ENCODE assay signal across 1 cellular context in the genomic region with DNA sequence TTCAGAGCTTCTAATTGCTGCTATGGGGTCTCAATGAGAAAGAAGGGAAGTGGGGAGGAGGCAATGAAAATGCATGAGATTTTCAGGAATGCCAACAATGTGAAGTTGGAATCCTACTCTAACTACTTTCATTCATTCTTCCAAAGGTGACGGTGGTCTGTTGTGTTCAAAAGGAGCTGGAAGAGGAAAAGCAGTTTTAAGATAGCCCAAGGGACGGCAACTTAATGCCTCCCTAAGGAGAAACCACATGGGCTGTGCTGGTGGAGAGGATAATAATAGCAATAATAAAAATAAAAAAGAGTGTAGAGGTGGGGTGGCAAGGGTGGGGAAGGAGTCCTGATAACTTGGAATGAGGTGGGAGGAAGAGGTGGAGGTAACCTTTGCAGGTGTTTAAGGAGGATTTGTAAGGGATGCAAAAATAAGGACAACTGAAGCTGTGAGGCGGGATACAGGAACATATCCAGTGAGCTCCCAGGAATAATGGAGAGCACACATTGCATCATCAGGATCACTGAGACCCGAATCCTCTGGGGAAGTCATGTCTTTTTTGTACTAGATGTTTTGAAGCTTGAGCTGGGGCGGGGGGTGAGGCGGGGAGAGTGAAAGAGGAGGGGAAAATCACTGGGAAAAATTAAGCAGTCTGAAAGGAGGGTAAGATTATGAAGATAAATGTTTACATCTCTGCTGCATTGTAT.
TF ChIP-seq lines count a peak whose summit lies in the region.

No MANE protein-coding gene starts in this region.

TF ChIP-seq in H1, 55 proteins besides CTCF, POLR2A, EP300 and RAD21 (continued from another document):
- no peak for TF ChIP-seq HDAC2 (IDR thresholded peaks at IDR 0.05; ENCODE audit: borderline replicate concordance in 1 of 2, low read depth in 2 of 2, low read length in 2 of 2)
- peak; percentile 69 for TF ChIP-seq ASH2L (IDR thresholded peaks at IDR 0.05; ENCODE audit: low read length)
- TF ChIP-seq, protein P1, sequence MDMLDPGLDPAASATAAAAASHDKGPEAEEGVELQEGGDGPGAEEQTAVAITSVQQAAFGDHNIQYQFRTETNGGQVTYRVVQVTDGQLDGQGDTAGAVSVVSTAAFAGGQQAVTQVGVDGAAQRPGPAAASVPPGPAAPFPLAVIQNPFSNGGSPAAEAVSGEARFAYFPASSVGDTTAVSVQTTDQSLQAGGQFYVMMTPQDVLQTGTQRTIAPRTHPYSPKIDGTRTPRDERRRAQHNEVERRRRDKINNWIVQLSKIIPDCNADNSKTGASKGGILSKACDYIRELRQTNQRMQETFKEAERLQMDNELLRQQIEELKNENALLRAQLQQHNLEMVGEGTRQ (IDR thresholded peaks at IDR 0.05; ENCODE audit: low read length) = no peak
- TF ChIP-seq, protein P2, sequence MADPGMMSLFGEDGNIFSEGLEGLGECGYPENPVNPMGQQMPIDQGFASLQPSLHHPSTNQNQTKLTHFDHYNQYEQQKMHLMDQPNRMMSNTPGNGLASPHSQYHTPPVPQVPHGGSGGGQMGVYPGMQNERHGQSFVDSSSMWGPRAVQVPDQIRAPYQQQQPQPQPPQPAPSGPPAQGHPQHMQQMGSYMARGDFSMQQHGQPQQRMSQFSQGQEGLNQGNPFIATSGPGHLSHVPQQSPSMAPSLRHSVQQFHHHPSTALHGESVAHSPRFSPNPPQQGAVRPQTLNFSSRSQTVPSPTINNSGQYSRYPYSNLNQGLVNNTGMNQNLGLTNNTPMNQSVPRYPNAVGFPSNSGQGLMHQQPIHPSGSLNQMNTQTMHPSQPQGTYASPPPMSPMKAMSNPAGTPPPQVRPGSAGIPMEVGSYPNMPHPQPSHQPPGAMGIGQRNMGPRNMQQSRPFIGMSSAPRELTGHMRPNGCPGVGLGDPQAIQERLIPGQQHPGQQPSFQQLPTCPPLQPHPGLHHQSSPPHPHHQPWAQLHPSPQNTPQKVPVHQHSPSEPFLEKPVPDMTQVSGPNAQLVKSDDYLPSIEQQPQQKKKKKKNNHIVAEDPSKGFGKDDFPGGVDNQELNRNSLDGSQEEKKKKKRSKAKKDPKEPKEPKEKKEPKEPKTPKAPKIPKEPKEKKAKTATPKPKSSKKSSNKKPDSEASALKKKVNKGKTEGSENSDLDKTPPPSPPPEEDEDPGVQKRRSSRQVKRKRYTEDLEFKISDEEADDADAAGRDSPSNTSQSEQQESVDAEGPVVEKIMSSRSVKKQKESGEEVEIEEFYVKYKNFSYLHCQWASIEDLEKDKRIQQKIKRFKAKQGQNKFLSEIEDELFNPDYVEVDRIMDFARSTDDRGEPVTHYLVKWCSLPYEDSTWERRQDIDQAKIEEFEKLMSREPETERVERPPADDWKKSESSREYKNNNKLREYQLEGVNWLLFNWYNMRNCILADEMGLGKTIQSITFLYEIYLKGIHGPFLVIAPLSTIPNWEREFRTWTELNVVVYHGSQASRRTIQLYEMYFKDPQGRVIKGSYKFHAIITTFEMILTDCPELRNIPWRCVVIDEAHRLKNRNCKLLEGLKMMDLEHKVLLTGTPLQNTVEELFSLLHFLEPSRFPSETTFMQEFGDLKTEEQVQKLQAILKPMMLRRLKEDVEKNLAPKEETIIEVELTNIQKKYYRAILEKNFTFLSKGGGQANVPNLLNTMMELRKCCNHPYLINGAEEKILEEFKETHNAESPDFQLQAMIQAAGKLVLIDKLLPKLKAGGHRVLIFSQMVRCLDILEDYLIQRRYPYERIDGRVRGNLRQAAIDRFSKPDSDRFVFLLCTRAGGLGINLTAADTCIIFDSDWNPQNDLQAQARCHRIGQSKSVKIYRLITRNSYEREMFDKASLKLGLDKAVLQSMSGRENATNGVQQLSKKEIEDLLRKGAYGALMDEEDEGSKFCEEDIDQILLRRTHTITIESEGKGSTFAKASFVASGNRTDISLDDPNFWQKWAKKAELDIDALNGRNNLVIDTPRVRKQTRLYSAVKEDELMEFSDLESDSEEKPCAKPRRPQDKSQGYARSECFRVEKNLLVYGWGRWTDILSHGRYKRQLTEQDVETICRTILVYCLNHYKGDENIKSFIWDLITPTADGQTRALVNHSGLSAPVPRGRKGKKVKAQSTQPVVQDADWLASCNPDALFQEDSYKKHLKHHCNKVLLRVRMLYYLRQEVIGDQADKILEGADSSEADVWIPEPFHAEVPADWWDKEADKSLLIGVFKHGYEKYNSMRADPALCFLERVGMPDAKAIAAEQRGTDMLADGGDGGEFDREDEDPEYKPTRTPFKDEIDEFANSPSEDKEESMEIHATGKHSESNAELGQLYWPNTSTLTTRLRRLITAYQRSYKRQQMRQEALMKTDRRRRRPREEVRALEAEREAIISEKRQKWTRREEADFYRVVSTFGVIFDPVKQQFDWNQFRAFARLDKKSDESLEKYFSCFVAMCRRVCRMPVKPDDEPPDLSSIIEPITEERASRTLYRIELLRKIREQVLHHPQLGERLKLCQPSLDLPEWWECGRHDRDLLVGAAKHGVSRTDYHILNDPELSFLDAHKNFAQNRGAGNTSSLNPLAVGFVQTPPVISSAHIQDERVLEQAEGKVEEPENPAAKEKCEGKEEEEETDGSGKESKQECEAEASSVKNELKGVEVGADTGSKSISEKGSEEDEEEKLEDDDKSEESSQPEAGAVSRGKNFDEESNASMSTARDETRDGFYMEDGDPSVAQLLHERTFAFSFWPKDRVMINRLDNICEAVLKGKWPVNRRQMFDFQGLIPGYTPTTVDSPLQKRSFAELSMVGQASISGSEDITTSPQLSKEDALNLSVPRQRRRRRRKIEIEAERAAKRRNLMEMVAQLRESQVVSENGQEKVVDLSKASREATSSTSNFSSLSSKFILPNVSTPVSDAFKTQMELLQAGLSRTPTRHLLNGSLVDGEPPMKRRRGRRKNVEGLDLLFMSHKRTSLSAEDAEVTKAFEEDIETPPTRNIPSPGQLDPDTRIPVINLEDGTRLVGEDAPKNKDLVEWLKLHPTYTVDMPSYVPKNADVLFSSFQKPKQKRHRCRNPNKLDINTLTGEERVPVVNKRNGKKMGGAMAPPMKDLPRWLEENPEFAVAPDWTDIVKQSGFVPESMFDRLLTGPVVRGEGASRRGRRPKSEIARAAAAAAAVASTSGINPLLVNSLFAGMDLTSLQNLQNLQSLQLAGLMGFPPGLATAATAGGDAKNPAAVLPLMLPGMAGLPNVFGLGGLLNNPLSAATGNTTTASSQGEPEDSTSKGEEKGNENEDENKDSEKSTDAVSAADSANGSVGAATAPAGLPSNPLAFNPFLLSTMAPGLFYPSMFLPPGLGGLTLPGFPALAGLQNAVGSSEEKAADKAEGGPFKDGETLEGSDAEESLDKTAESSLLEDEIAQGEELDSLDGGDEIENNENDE (IDR thresholded peaks at IDR 0.05; ENCODE audit: insufficient replicate concordance, low read length) = peak; percentile 72
- peak; percentile 100 for TF ChIP-seq TEAD4 (IDR thresholded peaks at IDR 0.05; ENCODE audit: low read depth, low read length)
- peak; percentile 88 for TF ChIP-seq CEBPB (IDR thresholded peaks at IDR 0.05; ENCODE audit: low read depth, low read length)
- peak; percentile 59 for TF ChIP-seq NANOG (IDR thresholded peaks at IDR 0.05; ENCODE audit: insufficient read depth, low read depth, low read length, poor library complexity, severe bottlenecking)
- TF ChIP-seq POLR2AphosphoS5 (IDR thresholded peaks at IDR 0.05; ENCODE audit: low read depth, low read length) = 0 out of 2 replicates have a peak, but pooled peaks have one; percentile 31
- peak; percentile 63; the same call in 1 of the 2 replicates for TF ChIP-seq RBBP5 (IDR thresholded peaks at IDR 0.05; ENCODE audit: borderline replicate concordance, low read depth, low read length)
- no peak for TF ChIP-seq RXRA (IDR thresholded peaks at IDR 0.05; ENCODE audit: insufficient read depth, low read depth, low read length)
- 0 out of 2 replicates have a peak, but pooled peaks have one; percentile 6 for TF ChIP-seq YY1 (IDR thresholded peaks at IDR 0.05; ENCODE audit: low read depth, low read length)
- no peak for TF ChIP-seq ZNF274 (IDR thresholded peaks at IDR 0.05; ENCODE audit: borderline replicate concordance, extremely low read depth, low read length)
- TF ChIP-seq SP1 (IDR thresholded peaks at IDR 0.05; ENCODE audit: low read depth, low read length) = peak; percentile 63; the same call in 1 of the 2 replicates
- 0 out of 2 replicates have a peak, but pooled peaks have one; percentile 35 for TF ChIP-seq TAF1 (IDR thresholded peaks at IDR 0.05; ENCODE audit: low read depth, low read length)
- TF ChIP-seq, protein P3, sequence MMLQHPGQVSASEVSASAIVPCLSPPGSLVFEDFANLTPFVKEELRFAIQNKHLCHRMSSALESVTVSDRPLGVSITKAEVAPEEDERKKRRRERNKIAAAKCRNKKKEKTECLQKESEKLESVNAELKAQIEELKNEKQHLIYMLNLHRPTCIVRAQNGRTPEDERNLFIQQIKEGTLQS (IDR thresholded peaks at IDR 0.05; ENCODE audit: insufficient read depth, low read depth, low read length) = 0 out of 2 replicates have a peak, but pooled peaks have one; percentile 14
- TF ChIP-seq, protein P4, sequence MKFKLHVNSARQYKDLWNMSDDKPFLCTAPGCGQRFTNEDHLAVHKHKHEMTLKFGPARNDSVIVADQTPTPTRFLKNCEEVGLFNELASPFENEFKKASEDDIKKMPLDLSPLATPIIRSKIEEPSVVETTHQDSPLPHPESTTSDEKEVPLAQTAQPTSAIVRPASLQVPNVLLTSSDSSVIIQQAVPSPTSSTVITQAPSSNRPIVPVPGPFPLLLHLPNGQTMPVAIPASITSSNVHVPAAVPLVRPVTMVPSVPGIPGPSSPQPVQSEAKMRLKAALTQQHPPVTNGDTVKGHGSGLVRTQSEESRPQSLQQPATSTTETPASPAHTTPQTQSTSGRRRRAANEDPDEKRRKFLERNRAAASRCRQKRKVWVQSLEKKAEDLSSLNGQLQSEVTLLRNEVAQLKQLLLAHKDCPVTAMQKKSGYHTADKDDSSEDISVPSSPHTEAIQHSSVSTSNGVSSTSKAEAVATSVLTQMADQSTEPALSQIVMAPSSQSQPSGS (IDR thresholded peaks at IDR 0.05; ENCODE audit: low read length) = peak; percentile 75; the same call in 1 of the 2 replicates
- TF ChIP-seq, protein P5, sequence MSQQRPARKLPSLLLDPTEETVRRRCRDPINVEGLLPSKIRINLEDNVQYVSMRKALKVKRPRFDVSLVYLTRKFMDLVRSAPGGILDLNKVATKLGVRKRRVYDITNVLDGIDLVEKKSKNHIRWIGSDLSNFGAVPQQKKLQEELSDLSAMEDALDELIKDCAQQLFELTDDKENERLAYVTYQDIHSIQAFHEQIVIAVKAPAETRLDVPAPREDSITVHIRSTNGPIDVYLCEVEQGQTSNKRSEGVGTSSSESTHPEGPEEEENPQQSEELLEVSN (IDR thresholded peaks at IDR 0.05) = no peak
- TF ChIP-seq EZH2 (IDR thresholded peaks at IDR 0.05; ENCODE audit: low read depth, low read length, severe bottlenecking) = no peak
TF ChIP-seq in H1: peak in this region for 12.
